ENCODE assay signal across 28 cellular contexts in the genomic region with DNA sequence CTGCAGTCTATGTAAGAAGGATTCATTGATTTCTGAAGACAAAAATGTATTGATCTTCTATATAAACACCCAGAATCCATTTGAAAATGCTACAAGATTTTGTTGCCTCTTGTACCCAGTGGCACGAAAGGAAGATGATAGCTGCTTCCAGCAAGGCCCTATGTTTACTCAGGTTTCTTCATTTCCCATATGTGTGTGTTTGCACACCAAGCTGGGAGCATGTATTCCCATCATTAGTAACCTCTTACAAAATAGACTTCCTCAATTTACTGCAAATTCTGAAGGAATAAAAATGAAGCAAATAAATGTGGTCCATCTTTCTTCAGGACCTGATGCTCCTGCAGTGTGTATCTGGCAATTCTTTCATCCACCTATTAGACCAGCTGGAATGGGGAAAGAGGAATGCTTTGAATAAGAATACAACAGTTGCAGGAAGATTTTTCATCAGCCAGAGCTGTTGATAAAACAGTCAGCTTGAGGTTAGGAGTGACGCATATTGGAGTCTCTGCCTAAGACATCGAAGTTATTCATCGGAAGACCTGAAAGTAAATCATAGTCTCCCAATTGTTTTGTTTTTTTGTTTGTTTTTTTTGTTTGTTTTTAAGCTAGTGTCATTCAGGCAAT.
"Had no signal": no experiment of that assay in that cellular context is flagged by ENCODE, and none has a peak within 500 bp of the region (broad histone marks: within the 10 kb centered on the region; RNA-seq: fewer than 3 reads in every experiment).

No MANE protein-coding gene starts in this region.

- H3K4me3 ChIP-seq: body of pancreas, coronary artery, dorsolateral prefrontal cortex, gastrocnemius medialis, left ventricle myocardium inferior, lung, ovary, right lobe of liver, skin epidermis, testis, transverse colon had no signal

- H3K27me3 ChIP-seq: body of pancreas, dorsolateral prefrontal cortex, gastrocnemius medialis, ovary, right lobe of liver, testis, transverse colon had no signal

- H3K9me3 ChIP-seq: body of pancreas, gastrocnemius medialis, left ventricle myocardium inferior, ovary, right lobe of liver, testis, transverse colon had no signal

- H3K27ac ChIP-seq: body of pancreas, coronary artery, dorsolateral prefrontal cortex, gastrocnemius medialis, left ventricle myocardium inferior, ovary, right lobe of liver, skin epidermis, testis, transverse colon had no signal

- H3K36me3 ChIP-seq: gastrocnemius medialis, left ventricle myocardium inferior, ovary, right lobe of liver, transverse colon had no signal

- DNase-seq: activated CD4-positive, alpha-beta T cell treated with anti-CD3 and anti-CD28 coated beads for 36 hours; activated CD4-positive, alpha-beta T cell treated with anti-CD3 and anti-CD28 coated beads, Interleukin-2, amount 50 U/mL, for 4 hours; activated CD4-positive, CD25-positive, alpha-beta regulatory T cell; activated CD8-positive, alpha-beta memory T cell treated with anti-CD3 and anti-CD28 coated beads for 24 hours; activated gamma-delta T cell; activated naive CD4-positive, alpha-beta T cell treated with anti-CD3 and anti-CD28 coated beads, Interleukin-2, amount 10 ng/mL, durations not matched to agents 7 days and 5 days; activated naive CD8-positive, alpha-beta T cell treated with anti-CD3 and anti-CD28 coated beads, Interleukin-2, amount 10 ng/mL, durations not matched to agents 7 days and 5 days; amygdala; body of pancreas; cerebellar nuclear complex; dorsolateral prefrontal cortex; effector memory CD8-positive, alpha-beta T cell; gastrocnemius medialis; glutamatergic neuron; islet precursor cell; left ventricle myocardium inferior; mesendoderm; ovary; right lobe of liver; stimulated activated CD4-positive, alpha-beta T cell treated with anti-CD3 and anti-CD28 coated beads, Interleukin-12 subunit alpha, Interleukin-12 subunit beta, amount 100 ng/mL, for 4 hours; stimulated activated CD4-positive, alpha-beta T cell treated with anti-CD3 and anti-CD28 coated beads, Interleukin-4, amount 100 ng/mL, for 1 hour; stimulated activated naive CD8-positive, alpha-beta T cell treated with anti-CD3 and anti-CD28 coated beads, Interleukin-15, Interleukin-2, amounts not matched to agents 100 U/mL and 50 U/mL, for 24 hours; T-cell; testis; transverse colon had no signal

- ATAC-seq: activated CD4-positive, alpha-beta T cell treated with anti-CD3 and anti-CD28 coated beads for 36 hours; body of pancreas; effector memory CD8-positive, alpha-beta T cell; gastrocnemius medialis; stimulated activated naive CD8-positive, alpha-beta T cell treated with anti-CD3 and anti-CD28 coated beads, Interleukin-15, Interleukin-2, amounts not matched to agents 100 U/mL and 50 U/mL, for 24 hours; T-cell had no signal

- H3K4me1 ChIP-seq: body of pancreas, gastrocnemius medialis, left ventricle myocardium inferior, right lobe of liver, testis, transverse colon had no signal
